8 cellular contexts compared by ENCODE assay signal in the genomic region with DNA sequence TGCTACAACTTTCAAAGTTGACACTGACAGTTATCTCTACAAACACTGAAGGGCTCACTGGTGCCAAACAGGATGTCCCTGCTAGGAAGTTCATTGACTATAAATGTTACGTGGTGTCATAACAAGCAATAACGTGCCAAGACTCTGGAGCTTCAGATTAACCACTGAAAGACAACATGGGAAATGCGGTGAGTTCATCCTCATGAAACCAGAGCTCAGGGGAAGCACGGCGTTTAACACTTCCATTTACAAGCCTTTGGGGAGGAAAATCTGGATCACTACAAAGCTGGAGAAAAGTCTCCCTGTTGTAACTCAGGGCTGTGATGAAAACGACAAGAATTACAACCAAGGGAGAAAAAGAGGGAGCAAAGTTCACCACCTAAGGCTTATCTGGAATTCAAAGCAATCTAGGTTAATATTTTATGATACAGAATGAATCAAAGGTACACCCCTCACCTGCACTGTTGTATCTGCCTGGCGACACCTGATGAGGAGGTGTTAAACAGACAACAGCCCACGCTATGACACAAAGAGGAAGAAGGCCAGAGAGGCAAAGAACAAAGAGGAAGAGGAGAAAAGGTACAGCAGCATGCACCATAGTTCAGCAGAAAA. TPM values are rescaled to one million over a fixed set of nuclear protein-coding genes. Genes with fewer than 3 reads are reported as not detected.
A peak's percentile ranks its signal among the peaks of the same experiment; 100 is the strongest.
DNase-seq lines count a peak whose midpoint lies in the region; ATAC-seq and TF ChIP-seq lines count a peak whose summit lies in the region.

No MANE protein-coding gene starts in this region.

- H3K4me1 Mint-ChIP-seq in progenitor cell of endocrine pancreas (ENCODE audit: low read depth): peaks cover 11% of the 10 kb centered on the region
- H3K4me1 Mint-ChIP-seq in stimulated activated effector memory CD8-positive, alpha-beta T cell treated with anti-CD3 and anti-CD28 coated beads, Interleukin-12 subunit alpha, Interleukin-12 subunit beta, amount 100 ng/mL, for 72 hours: peaks cover 17% of the 10 kb centered on the region

- no peak overlapping the region for H3K4me3 ChIP-seq in hepatocyte

- H3K4me3 Mint-ChIP-seq in progenitor cell of endocrine pancreas (ENCODE audit: low read depth): no peak overlapping the region
- H3K4me3 Mint-ChIP-seq in stimulated activated effector memory CD8-positive, alpha-beta T cell treated with anti-CD3 and anti-CD28 coated beads, Interleukin-12 subunit alpha, Interleukin-12 subunit beta, amount 100 ng/mL, for 72 hours: no peak overlapping the region

- H3K79me2 ChIP-seq in hepatocyte: no peaks in the 10 kb centered on the region

- no peaks in the 10 kb centered on the region for H3K9me2 ChIP-seq in hepatocyte (replicated peaks; ENCODE audit: insufficient read depth)

- ATAC-seq in HG02884 (IDR thresholded peaks at IDR 0.05; ENCODE audit: unreplicated experiment) (peak; percentile 39), SK-N-SH treated with all-trans-retinoic acid at 6 μM for 48 hours (peak; percentile 10; the same call in 1 of the 3 replicates)
- ATAC-seq in stimulated activated effector memory CD8-positive, alpha-beta T cell treated with anti-CD3 and anti-CD28 coated beads, Interleukin-12 subunit alpha, Interleukin-12 subunit beta, amount 100 ng/mL, for 72 hours: no peak

- H3K36me3 Mint-ChIP-seq in progenitor cell of endocrine pancreas (ENCODE audit: insufficient read depth): no peaks in the 10 kb centered on the region
- peaks cover 15% of the 10 kb centered on the region for H3K36me3 Mint-ChIP-seq in stimulated activated effector memory CD8-positive, alpha-beta T cell treated with anti-CD3 and anti-CD28 coated beads, Interleukin-12 subunit alpha, Interleukin-12 subunit beta, amount 100 ng/mL, for 72 hours

- TF ChIP-seq CTCF in hepatocyte (IDR thresholded peaks at IDR 0.05; ENCODE audit: poor library complexity): no peak
- no peak for TF ChIP-seq CTCF in progenitor cell of endocrine pancreas (IDR thresholded peaks at IDR 0.05; ENCODE audit: unreplicated experiment)

- peak overlapping the region; percentile 46 for H3K4me2 ChIP-seq in hepatocyte

- H3K27me3 Mint-ChIP-seq in progenitor cell of endocrine pancreas: no peaks in the 10 kb centered on the region

- H3K27ac ChIP-seq in hepatocyte: peak overlapping the region; percentile 80

- no peaks in the 10 kb centered on the region for H3K36me3 ChIP-seq in hepatocyte (replicated peaks; ENCODE audit: insufficient read depth, low read depth)

- no peak overlapping the region for H2AFZ ChIP-seq in hepatocyte

- peaks cover 19% of the 10 kb centered on the region for H3K4me1 ChIP-seq in hepatocyte (ENCODE audit: insufficient read depth)

- no peaks in the 10 kb centered on the region for H3K9me3 ChIP-seq in hepatocyte (ENCODE audit: low read depth)

- DNase-seq in GM04504 (ENCODE audit: low read depth) (peak; percentile 80), hepatocyte (ENCODE audit: low spot score) (peak; percentile 53), progenitor cell of endocrine pancreas (ENCODE audit: low spot score, unreplicated experiment) (no peak), NCI-H226 (no peak), iPS-NIHi7 (ENCODE audit: extremely low spot score) (no peak)
- no peak for DNase-seq in stimulated activated effector memory CD8-positive, alpha-beta T cell treated with anti-CD3 and anti-CD28 coated beads, Interleukin-12 subunit alpha, Interleukin-12 subunit beta, amount 100 ng/mL, for 72 hours (ENCODE audit: low spot score in 2 of 2)

- H3K27ac Mint-ChIP-seq in progenitor cell of endocrine pancreas: no peak overlapping the region
- no peak overlapping the region for H3K27ac Mint-ChIP-seq in stimulated activated effector memory CD8-positive, alpha-beta T cell treated with anti-CD3 and anti-CD28 coated beads, Interleukin-12 subunit alpha, Interleukin-12 subunit beta, amount 100 ng/mL, for 72 hours

- no peaks in the 10 kb centered on the region for H4K20me1 ChIP-seq in hepatocyte (ENCODE audit: insufficient read depth, poor library complexity, severe bottlenecking)

- no peaks in the 10 kb centered on the region for H3K27me3 ChIP-seq in hepatocyte

- WGBS in hepatocyte (ENCODE audit: low lambda C conversion rate, missing lambda C conversion rate): 26% methylated on average over 8 of the region's 8 CpGs

- H3K9me3 Mint-ChIP-seq in progenitor cell of endocrine pancreas (ENCODE audit: low read depth): no peaks in the 10 kb centered on the region
- H3K9me3 Mint-ChIP-seq in stimulated activated effector memory CD8-positive, alpha-beta T cell treated with anti-CD3 and anti-CD28 coated beads, Interleukin-12 subunit alpha, Interleukin-12 subunit beta, amount 100 ng/mL, for 72 hours: no peaks in the 10 kb centered on the region

TF ChIP-seq in SK-N-SH treated with all-trans-retinoic acid at 6 μM for 48 hours, 23 proteins besides CTCF, POLR2A, EP300 and RAD21:
- TF ChIP-seq, protein P1, sequence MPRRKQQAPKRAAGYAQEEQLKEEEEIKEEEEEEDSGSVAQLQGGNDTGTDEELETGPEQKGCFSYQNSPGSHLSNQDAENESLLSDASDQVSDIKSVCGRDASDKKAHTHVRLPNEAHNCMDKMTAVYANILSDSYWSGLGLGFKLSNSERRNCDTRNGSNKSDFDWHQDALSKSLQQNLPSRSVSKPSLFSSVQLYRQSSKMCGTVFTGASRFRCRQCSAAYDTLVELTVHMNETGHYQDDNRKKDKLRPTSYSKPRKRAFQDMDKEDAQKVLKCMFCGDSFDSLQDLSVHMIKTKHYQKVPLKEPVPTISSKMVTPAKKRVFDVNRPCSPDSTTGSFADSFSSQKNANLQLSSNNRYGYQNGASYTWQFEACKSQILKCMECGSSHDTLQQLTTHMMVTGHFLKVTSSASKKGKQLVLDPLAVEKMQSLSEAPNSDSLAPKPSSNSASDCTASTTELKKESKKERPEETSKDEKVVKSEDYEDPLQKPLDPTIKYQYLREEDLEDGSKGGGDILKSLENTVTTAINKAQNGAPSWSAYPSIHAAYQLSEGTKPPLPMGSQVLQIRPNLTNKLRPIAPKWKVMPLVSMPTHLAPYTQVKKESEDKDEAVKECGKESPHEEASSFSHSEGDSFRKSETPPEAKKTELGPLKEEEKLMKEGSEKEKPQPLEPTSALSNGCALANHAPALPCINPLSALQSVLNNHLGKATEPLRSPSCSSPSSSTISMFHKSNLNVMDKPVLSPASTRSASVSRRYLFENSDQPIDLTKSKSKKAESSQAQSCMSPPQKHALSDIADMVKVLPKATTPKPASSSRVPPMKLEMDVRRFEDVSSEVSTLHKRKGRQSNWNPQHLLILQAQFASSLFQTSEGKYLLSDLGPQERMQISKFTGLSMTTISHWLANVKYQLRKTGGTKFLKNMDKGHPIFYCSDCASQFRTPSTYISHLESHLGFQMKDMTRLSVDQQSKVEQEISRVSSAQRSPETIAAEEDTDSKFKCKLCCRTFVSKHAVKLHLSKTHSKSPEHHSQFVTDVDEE (CRISPR knock-in tag; IDR thresholded peaks at IDR 0.05): no peak
- no peak for TF ChIP-seq ZNF565 (CRISPR knock-in tag; conservative IDR thresholded peaks at IDR 0.05; ENCODE audit: low read depth)
- no peak for TF ChIP-seq ZFP30 (CRISPR knock-in tag; IDR thresholded peaks at IDR 0.05)
- no peak for TF ChIP-seq PPARA (CRISPR knock-in tag; IDR thresholded peaks at IDR 0.05; ENCODE audit: borderline replicate concordance)
- no peak for TF ChIP-seq RARB (CRISPR knock-in tag; IDR thresholded peaks at IDR 0.05)
- no peak for TF ChIP-seq GLIS3 (CRISPR knock-in tag; IDR thresholded peaks at IDR 0.05)
- TF ChIP-seq CSDC2 (CRISPR knock-in tag; IDR thresholded peaks at IDR 0.05): no peak
- TF ChIP-seq SNAI2 (CRISPR knock-in tag; IDR thresholded peaks at IDR 0.05): no peak

RNA-seq across cellular contexts. Expression of a gene that starts 27.0 kb away (rescaled TPM):
- total RNA-seq in hepatocyte (16.2 and 16.8 TPM in 2 replicates), progenitor cell of endocrine pancreas (19.4 and 26.5 TPM in 2 replicates)
- polyA plus RNA-seq in hepatocyte: 11.1 and 14.8 TPM in 2 replicates

Comparison
In these comparisons a context has a peak if more than half of its experiments do, and no peak if none do; other contexts are left out.
1. DNase-seq: peak in GM04504 (single experiment) and hepatocyte (single experiment); none in progenitor cell of endocrine pancreas (single experiment), NCI-H226 (single experiment), stimulated activated effector memory CD8-positive, alpha-beta T cell treated with anti-CD3 and anti-CD28 coated beads, Interleukin-12 subunit alpha, Interleukin-12 subunit beta, amount 100 ng/mL, for 72 hours (0 of 2) and iPS-NIHi7 (single experiment).